In the genomic region with DNA sequence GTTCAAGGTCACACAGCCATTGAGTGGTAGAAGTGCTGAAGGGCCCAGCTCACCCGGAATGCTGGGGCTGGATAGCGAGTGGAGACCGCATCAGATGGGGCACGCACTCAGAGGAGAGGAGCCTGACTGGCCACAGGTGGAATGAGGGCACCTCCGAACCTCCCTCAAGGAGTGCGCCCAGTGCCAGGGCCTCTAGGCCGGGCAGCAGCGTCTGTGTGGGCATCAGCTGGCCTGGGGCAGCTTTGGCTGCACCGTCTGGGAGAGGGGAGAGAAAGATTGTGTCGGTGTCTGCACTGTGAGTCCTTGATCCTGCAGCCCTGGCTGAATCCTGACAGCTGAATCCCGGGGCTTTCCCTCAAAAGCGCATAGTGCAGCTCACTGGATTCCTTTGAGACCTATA, we compare ENCODE assay signal across 1 cellular context.
TF ChIP-seq lines count a peak whose summit lies in the region.

No MANE protein-coding gene starts in this region.

TF ChIP-seq in endothelial cell of umbilical vein, 7 proteins besides CTCF, POLR2A, EP300 and RAD21 (continued from another document):
- TF ChIP-seq, protein P1, sequence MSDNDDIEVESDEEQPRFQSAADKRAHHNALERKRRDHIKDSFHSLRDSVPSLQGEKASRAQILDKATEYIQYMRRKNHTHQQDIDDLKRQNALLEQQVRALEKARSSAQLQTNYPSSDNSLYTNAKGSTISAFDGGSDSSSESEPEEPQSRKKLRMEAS (IDR thresholded peaks at IDR 0.05; ENCODE audit: insufficient read depth, insufficient read length), result no peak
- no peak for TF ChIP-seq MYC (IDR thresholded peaks at IDR 0.05; ENCODE audit: low read depth, low read length)
- TF ChIP-seq JUN (IDR thresholded peaks at IDR 0.05; ENCODE audit: borderline replicate concordance, insufficient read depth, insufficient read length, low read depth), result no peak
- TF ChIP-seq POLR2AphosphoS5 (IDR thresholded peaks at IDR 0.05; ENCODE audit: insufficient read depth, low read depth, low read length), result no peak
